Comparison of ENCODE assay signal across 8 cellular contexts in genomic region chr11:14249121-14249963, GRCh38.
DNase-seq lines count a peak whose midpoint lies in the region; TF ChIP-seq lines count a peak whose summit lies in the region.

No MANE protein-coding gene starts in this region.

- in situ Hi-C loops in G401 (cut with HindIII; ENCODE audit: low sequenced_read_pairs): no loop called here

- TF ChIP-seq EP300 in suprapubic skin (IDR thresholded peaks at IDR 0.05): no peak

- no peak overlapping the region for H3K4me3 ChIP-seq in Jurkat, Clone E6-1 (ENCODE audit: low read length)
- H3K4me3 ChIP-seq in fibroblast of pulmonary artery (replicated peaks; ENCODE audit: low read depth, low read length): no peak overlapping the region
- no peak overlapping the region for H3K4me3 ChIP-seq in suprapubic skin
- H3K4me3 ChIP-seq in MG63: no peak overlapping the region

- no peaks in the 10 kb centered on the region for H3K36me3 ChIP-seq in suprapubic skin
- H3K36me3 ChIP-seq in MG63: no peaks in the 10 kb centered on the region

- DNase-seq in G401 (ENCODE audit: low spot score) (peak; percentile 95), RKO (ENCODE audit: low spot score) (peak; percentile 56), fibroblast of pulmonary artery (ENCODE audit: low read depth) (peak; percentile 70), non-pigmented ciliary epithelial cell (ENCODE audit: low read depth) (peak; percentile 19), suprapubic skin (ENCODE audit: low spot score in 2 of 2) (peak in 1 of 2 donors; percentile 77), MG63 (no peak)
- DNase-seq in Jurkat, Clone E6-1 (ENCODE audit: low read depth, low spot score): peak; percentile 50
- DNase-seq in activated T-helper 1 cell treated with anti-CD3 and anti-CD28 coated beads, Interleukin-2, amount 50 U/mL, for 16 hours (ENCODE audit: low read depth in 1 of 2, low spot score in 1 of 2): peak; percentile 51 to 59

- H3K27me3 ChIP-seq in suprapubic skin: no peaks in the 10 kb centered on the region
- no peaks in the 10 kb centered on the region for H3K27me3 ChIP-seq in MG63

- TF ChIP-seq POLR2A in suprapubic skin (IDR thresholded peaks at IDR 0.05): no peak

- H3K27ac ChIP-seq in suprapubic skin: no peak overlapping the region

- H3K9me3 ChIP-seq in suprapubic skin (no peaks in the 10 kb centered on the region), MG63 (no peaks in the 10 kb centered on the region)

- H3K4me1 ChIP-seq in suprapubic skin: peaks cover 8% of the 10 kb centered on the region

- TF ChIP-seq CTCF in fibroblast of pulmonary artery (IDR thresholded peaks at IDR 0.05; ENCODE audit: low read length, missing control alignments): peak; percentile 79
- peak; percentile 74 to 78 for TF ChIP-seq CTCF in suprapubic skin (IDR thresholded peaks at IDR 0.05)

- 26% methylated on average over 10 of the region's 10 CpGs for WGBS in suprapubic skin
